ENCODE assay signal across 10 cellular contexts in the genomic region with DNA sequence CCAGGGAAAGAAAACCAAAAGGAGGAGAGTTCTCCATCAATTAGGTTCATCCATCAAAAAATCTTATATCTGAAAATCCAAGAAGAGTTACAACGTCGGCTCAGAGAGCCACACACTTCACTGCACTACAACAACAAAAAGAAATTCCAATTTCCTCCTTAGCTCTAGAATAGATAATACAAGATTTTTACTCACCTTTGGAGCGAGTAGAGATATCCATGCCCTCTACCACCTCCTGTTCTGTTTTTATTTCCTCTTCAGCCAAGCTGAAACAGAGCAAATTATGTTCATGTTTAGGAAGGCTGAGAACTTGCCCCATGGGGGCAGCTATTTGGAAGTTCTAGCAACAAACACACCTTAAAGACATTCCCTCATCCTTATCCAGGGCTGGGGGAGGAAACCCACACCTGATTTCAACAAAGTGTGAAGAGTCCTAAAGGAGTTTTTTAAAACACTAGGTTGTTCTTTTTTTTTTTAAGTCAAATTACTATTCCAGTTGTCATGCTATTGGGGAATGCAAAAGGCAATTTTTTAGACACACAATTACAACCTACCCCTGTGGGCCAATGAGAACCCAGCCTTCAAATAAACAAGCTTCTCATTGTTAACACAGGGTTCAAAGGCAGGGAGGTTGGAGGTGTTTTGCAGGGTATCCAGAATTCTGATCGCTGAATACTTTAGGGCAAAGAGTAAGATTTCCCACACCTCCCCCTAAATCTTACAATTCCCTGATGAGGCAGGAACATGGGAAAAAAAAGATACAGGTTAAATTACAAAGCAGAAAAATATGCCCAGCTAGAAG. TPM values are rescaled to one million over a fixed set of nuclear protein-coding genes. Genes with fewer than 3 reads are reported as not detected.
DNase-seq lines count a peak whose midpoint lies in the region; ATAC-seq and TF ChIP-seq lines count a peak whose summit lies in the region.
"Had no signal": no experiment of that assay in that cellular context is flagged by ENCODE, and none has a peak within 500 bp of the region (broad histone marks: within the 10 kb centered on the region; RNA-seq: fewer than 3 reads in every experiment).

No MANE protein-coding gene starts in this region.

- H3K4me3 ChIP-seq in left ventricle myocardium inferior (no peak overlapping the region), vagina (no peak overlapping the region)

- DNase-seq in left ventricle myocardium inferior (no peak), Right ventricle myocardium inferior (ENCODE audit: missing footprints) (no peak), endothelial cell (ENCODE audit: low spot score) (no peak), neural crest cell (ENCODE audit: low read depth, low spot score) (no peak), vagina (ENCODE audit: extremely low spot score in 2 of 2) (no peak), A172 (ENCODE audit: low spot score) (no peak), ecto neural progenitor cell (ENCODE audit: low spot score) (no peak)
- DNase-seq in activated effector memory CD4-positive, alpha-beta T cell treated with anti-CD3 and anti-CD28 coated beads, Interleukin-2, amount 50 U/mL, for 16 hours, result no peak
- DNase-seq: NCI-H1436 had no signal

- H3K4me1 ChIP-seq in left ventricle myocardium inferior, result peaks cover 79% of the 10 kb centered on the region
- H3K4me1 ChIP-seq in vagina, result peaks cover 52% of the 10 kb centered on the region

- intact Hi-C loops in left ventricle myocardium inferior (cut with micrococcal nuclease) (no loop called here), Right ventricle myocardium inferior (cut with DNase I) (no loop called here), vagina (cut with DNase I) (loop anchor here (1.0 kb wide), 1 partner anchor 8 kb away; the partner anchor contains the start of gene ZMYND8)

- ATAC-seq in Right ventricle myocardium inferior, result no peak

- H3K9me3 Mint-ChIP-seq in endothelial cell (ENCODE audit: unreplicated experiment) (no peaks in the 10 kb centered on the region), neural crest cell (no peaks in the 10 kb centered on the region)

- TF ChIP-seq CTCF in left ventricle myocardium inferior (IDR thresholded peaks at IDR 0.05; ENCODE audit: borderline replicate concordance) (no peak), endothelial cell (IDR thresholded peaks at IDR 0.05; ENCODE audit: unreplicated experiment) (no peak), neural crest cell (conservative IDR thresholded peaks at IDR 0.05) (no peak), vagina (IDR thresholded peaks at IDR 0.05) (no peak)

- H3K36me3 ChIP-seq in left ventricle myocardium inferior, result peaks cover 20% of the 10 kb centered on the region
- H3K36me3 ChIP-seq in vagina, result peaks cover 0 to 12% of the 10 kb centered on the region in 2 donors

- H3K27me3 ChIP-seq in left ventricle myocardium inferior (ENCODE audit: low read depth) (no peaks in the 10 kb centered on the region), vagina (no peaks in the 10 kb centered on the region)

- peaks cover 35% of the 10 kb centered on the region for H3K36me3 Mint-ChIP-seq in endothelial cell (ENCODE audit: low read depth, unreplicated experiment)
- peaks cover 17% of the 10 kb centered on the region for H3K36me3 Mint-ChIP-seq in neural crest cell (ENCODE audit: low read depth)

- peak overlapping the region; percentile 100 for H3K27ac ChIP-seq in left ventricle myocardium inferior (replicated peaks)
- H3K27ac ChIP-seq in vagina, result peak overlapping the region; percentile 68
- H3K27ac ChIP-seq: C4-2B had no signal

- H3K9me3 ChIP-seq in left ventricle myocardium inferior (replicated peaks) (no peaks in the 10 kb centered on the region), vagina (no peaks in the 10 kb centered on the region)

- no peak overlapping the region for H3K4me3 Mint-ChIP-seq in endothelial cell (ENCODE audit: unreplicated experiment)
- peak overlapping the region; percentile 64 for H3K4me3 Mint-ChIP-seq in neural crest cell

- peaks cover 6% of the 10 kb centered on the region for H3K4me1 Mint-ChIP-seq in endothelial cell (ENCODE audit: unreplicated experiment)
- peaks cover 7% of the 10 kb centered on the region for H3K4me1 Mint-ChIP-seq in neural crest cell

- no peak for TF ChIP-seq POLR2A in vagina (IDR thresholded peaks at IDR 0.05)

- peak overlapping the region; percentile 59 for H3K27ac Mint-ChIP-seq in endothelial cell (ENCODE audit: unreplicated experiment)
- peak overlapping the region; percentile 88 for H3K27ac Mint-ChIP-seq in neural crest cell (ENCODE audit: unreplicated experiment)

- peaks cover 2% of the 10 kb centered on the region for H3K27me3 Mint-ChIP-seq in endothelial cell (ENCODE audit: unreplicated experiment)
- no peaks in the 10 kb centered on the region for H3K27me3 Mint-ChIP-seq in neural crest cell (ENCODE audit: low read depth)

RNA-seq across cellular contexts. Expression of gene ZMYND8, which starts 8.6 kb away (rescaled TPM):
- total RNA-seq in left ventricle myocardium inferior (37.9 TPM), Right ventricle myocardium inferior (36.1 TPM), endothelial cell (ENCODE audit: unreplicated experiment) (109 TPM), neural crest cell (86.0 and 92.1 TPM in 2 replicates), vagina (91.1 TPM)
- total RNA-seq in A172 (2014; rRNA removed; shearing (Covaris generic)), result 19.6 and 22.1 TPM in 2 replicates
